12 cellular contexts compared by ENCODE assay signal in the genomic region with DNA sequence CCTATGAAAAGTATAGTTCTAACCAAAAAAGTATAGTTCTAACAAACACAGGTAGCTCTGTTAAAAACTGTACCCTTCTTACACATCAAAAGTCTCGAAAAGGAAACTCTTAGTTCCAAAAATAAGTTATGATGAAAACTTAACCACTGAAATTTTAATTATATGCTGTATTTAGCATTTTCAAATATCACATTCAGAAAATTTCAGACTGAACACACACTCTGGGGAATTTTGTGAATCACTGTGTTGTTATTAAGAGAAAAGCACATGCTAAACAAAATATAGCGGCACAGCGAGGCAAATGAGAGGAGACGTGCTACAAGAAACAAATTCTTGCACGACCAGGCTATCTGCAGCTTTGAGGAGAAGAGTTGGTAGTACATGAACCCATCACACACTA. TPM values are rescaled to one million over a fixed set of nuclear protein-coding genes. Genes with fewer than 3 reads are reported as not detected.
DNase-seq lines count a peak whose midpoint lies in the region; ATAC-seq, FAIRE-seq and TF ChIP-seq lines count a peak whose summit lies in the region.
"Had no signal": no experiment of that assay in that cellular context is flagged by ENCODE, and none has a peak within 500 bp of the region (broad histone marks: within the 10 kb centered on the region; RNA-seq: fewer than 3 reads in every experiment).

No MANE protein-coding gene starts in this region.

- H3K4me3 ChIP-seq in body of pancreas = no peak overlapping the region
- H3K4me3 ChIP-seq: coronary artery, heart right ventricle had no signal

- WGBS in body of pancreas, 2 donors = 59 to 80% methylated on average over 5 of the region's 5 CpGs

- peak; percentile 29 for DNase-seq in activated naive CD4-positive, alpha-beta T cell treated with anti-CD3 and anti-CD28 coated beads, Interleukin-2, amount 50 U/mL, for 16 hours
- DNase-seq in activated naive CD4-positive, alpha-beta T cell treated with Interleukin-2 at 50 U/mL for 16 hours = no peak
- no peak for DNase-seq in activated T-cell treated with anti-CD3 and anti-CD28 coated beads, Interleukin-2, amount 50 U/mL, for 72 hours
- no peak for DNase-seq in stimulated activated naive CD8-positive, alpha-beta T cell treated with anti-CD3 and anti-CD28 coated beads, Interleukin-15, amount 100 ng/mL, for 72 hours
- DNase-seq in NCI-H1694 (lab: John Stamatoyannopoulos, UW) = no peak
- no peak for DNase-seq in body of pancreas
- no peak for DNase-seq in RCC 7860 (ENCODE audit: low spot score)
- DNase-seq: H7, heart right ventricle had no signal

- H3K4me1 Mint-ChIP-seq in activated T-cell treated with anti-CD3 and anti-CD28 coated beads, Interleukin-2, amount 50 U/mL, for 72 hours (ENCODE audit: low read depth) = peaks cover 62% of the 10 kb centered on the region
- H3K4me1 Mint-ChIP-seq in stimulated activated naive CD8-positive, alpha-beta T cell treated with anti-CD3 and anti-CD28 coated beads, Interleukin-15, amount 100 ng/mL, for 72 hours = peaks cover 74% of the 10 kb centered on the region

- intact Hi-C loops in body of pancreas (cut with DNase I) = no loop called here

- H3K9me3 ChIP-seq in body of pancreas = no peaks in the 10 kb centered on the region
- H3K9me3 ChIP-seq: heart right ventricle had no signal

- H3K27ac ChIP-seq in body of pancreas = no peak overlapping the region
- H3K27ac ChIP-seq: coronary artery had no signal

- no peaks in the 10 kb centered on the region for H3K27me3 Mint-ChIP-seq in activated T-cell treated with anti-CD3 and anti-CD28 coated beads, Interleukin-2, amount 50 U/mL, for 72 hours (ENCODE audit: low read depth)
- H3K27me3 Mint-ChIP-seq in stimulated activated naive CD8-positive, alpha-beta T cell treated with anti-CD3 and anti-CD28 coated beads, Interleukin-15, amount 100 ng/mL, for 72 hours = no peaks in the 10 kb centered on the region

- H3K36me3 Mint-ChIP-seq in activated T-cell treated with anti-CD3 and anti-CD28 coated beads, Interleukin-2, amount 50 U/mL, for 72 hours (ENCODE audit: insufficient read depth in 2 of 2) = no peaks in the 10 kb centered on the region

- TF ChIP-seq CTCF in body of pancreas (IDR thresholded peaks at IDR 0.05) = no peak

- no peaks in the 10 kb centered on the region for H3K36me3 ChIP-seq in body of pancreas (replicated peaks in 1 of 2; ENCODE audit: insufficient read depth in 1 of 2, low read depth in 2 of 2)
- H3K36me3 ChIP-seq: heart right ventricle had no signal

- H3K27ac Mint-ChIP-seq in activated T-cell treated with anti-CD3 and anti-CD28 coated beads, Interleukin-2, amount 50 U/mL, for 72 hours = peak overlapping the region; percentile 4
- H3K27ac Mint-ChIP-seq in stimulated activated naive CD8-positive, alpha-beta T cell treated with anti-CD3 and anti-CD28 coated beads, Interleukin-15, amount 100 ng/mL, for 72 hours = no peak overlapping the region

- H3K4me3 Mint-ChIP-seq in activated T-cell treated with anti-CD3 and anti-CD28 coated beads, Interleukin-2, amount 50 U/mL, for 72 hours = peak overlapping the region; percentile 46 to 81
- peak overlapping the region; percentile 58 to 59 for H3K4me3 Mint-ChIP-seq in stimulated activated naive CD8-positive, alpha-beta T cell treated with anti-CD3 and anti-CD28 coated beads, Interleukin-15, amount 100 ng/mL, for 72 hours

- H3K27me3 ChIP-seq in body of pancreas = no peaks in the 10 kb centered on the region
- H3K27me3 ChIP-seq: heart right ventricle had no signal

- TF ChIP-seq POLR2A in body of pancreas (IDR thresholded peaks at IDR 0.05) = no peak

- ATAC-seq in HG03066 (IDR thresholded peaks at IDR 0.05; ENCODE audit: low read depth, unreplicated experiment) (peak; percentile 35), body of pancreas (no peak)
- ATAC-seq in activated T-cell treated with anti-CD3 and anti-CD28 coated beads, Interleukin-2, amount 50 U/mL, for 72 hours (replicated peaks in 1 of 2) = no peak
- ATAC-seq in stimulated activated naive CD8-positive, alpha-beta T cell treated with anti-CD3 and anti-CD28 coated beads, Interleukin-15, amount 100 ng/mL, for 72 hours = no peak
- ATAC-seq: heart right ventricle, Right ventricle myocardium inferior had no signal

- FAIRE-seq in RCC 7860 (lab: Jason Lieb, UNC) = no peak

- H3K9me3 Mint-ChIP-seq in activated T-cell treated with anti-CD3 and anti-CD28 coated beads, Interleukin-2, amount 50 U/mL, for 72 hours = peaks cover 0 to 2% of the 10 kb centered on the region in 2 donors
- H3K9me3 Mint-ChIP-seq in stimulated activated naive CD8-positive, alpha-beta T cell treated with anti-CD3 and anti-CD28 coated beads, Interleukin-15, amount 100 ng/mL, for 72 hours = no peaks in the 10 kb centered on the region

- H3K4me1 ChIP-seq in body of pancreas = peaks cover 9% of the 10 kb centered on the region

RNA-seq across cellular contexts. Expression of a gene that starts 30.4 kb away (rescaled TPM):
- 1 to 10 TPM; 2.5 to 2.8 TPM for total RNA-seq in activated T-cell treated with anti-CD3 and anti-CD28 coated beads, Interleukin-2, amount 50 U/mL, for 72 hours
- 10 to 100 TPM; 18.4 to 21.4 TPM for total RNA-seq in body of pancreas

Comparison
In these comparisons a context has a peak if more than half of its experiments do, and no peak if none do; other contexts are left out.
1. RNA of a gene that starts 30.4 kb away (total RNA-seq): 18.4 to 21.4 TPM in body of pancreas; 2.5 to 2.8 TPM in activated T-cell treated with anti-CD3 and anti-CD28 coated beads, Interleukin-2, amount 50 U/mL, for 72 hours; every median in the first group is over 4 times any median in the second.